Comparison of ENCODE assay signal across 10 cellular contexts in genomic region chr3:99938270-99938955, GRCh38.
A peak's percentile ranks its signal among the peaks of the same experiment; 100 is the strongest.
DNase-seq lines count a peak whose midpoint lies in the region; ATAC-seq, FAIRE-seq and TF ChIP-seq lines count a peak whose summit lies in the region.
"Had no signal": no experiment of that assay in that cellular context is flagged by ENCODE, and none has a peak within 500 bp of the region (broad histone marks: within the 10 kb centered on the region; RNA-seq: fewer than 3 reads in every experiment).

No MANE protein-coding gene starts in this region.

- H4K20me1 ChIP-seq in astrocyte (ENCODE audit: insufficient read depth, low read length): no peaks in the 10 kb centered on the region

- intact Hi-C loops in sigmoid colon (cut with DNase I) (loop anchor here (5.0 kb wide), 1 partner anchor 91 kb away; no protein-coding TSS in a partner anchor), left lung (cut with DNase I) (no loop called here)

- peak overlapping the region; percentile 57 for H3K4me2 ChIP-seq in astrocyte (ENCODE audit: low read length)

- 56 to 87% methylated on average over 3 of the region's 3 CpGs for WGBS in sigmoid colon, 2 donors

- H3K27ac Mint-ChIP-seq in astrocyte (ENCODE audit: unreplicated experiment): no peak overlapping the region

- H3K4me3 ChIP-seq in astrocyte (ENCODE audit: insufficient read depth, low read depth, low read length) (no peak overlapping the region), sigmoid colon (no peak overlapping the region), left lung (no peak overlapping the region)

- no peaks in the 10 kb centered on the region for H3K79me2 ChIP-seq in astrocyte (ENCODE audit: insufficient read depth, low read length)

- H3K27me3 ChIP-seq in astrocyte (ENCODE audit: insufficient read depth, low read length): no peaks in the 10 kb centered on the region
- no peaks in the 10 kb centered on the region for H3K27me3 ChIP-seq in sigmoid colon
- H3K27me3 ChIP-seq in left lung: no peaks in the 10 kb centered on the region

- DNase-seq in astrocyte (ENCODE audit: low read depth) (peak; percentile 72), sigmoid colon (no peak), AML-193 (lab: John Stamatoyannopoulos, UW) (no peak), C1 segment of cervical spinal cord (lab: John Stamatoyannopoulos, UW) (no peak), left lung (no peak)
- no peak for DNase-seq in stimulated activated CD8-positive, alpha-beta memory T cell treated with anti-CD3 and anti-CD28 coated beads, Interleukin-4, amount 100 ng/mL, for 48 hours
- DNase-seq: activated CD4-positive, CD25-positive, alpha-beta regulatory T cell treated with anti-CD3 and anti-CD28 coated beads, Interleukin-2, amount 50 U/mL, for 72 hours; midbrain had no signal

- H3K9ac ChIP-seq in astrocyte (ENCODE audit: low read length): peak overlapping the region; percentile 32

- TF ChIP-seq POLR2A in sigmoid colon (IDR thresholded peaks at IDR 0.05): no peak

- ATAC-seq in GM18502 (IDR thresholded peaks at IDR 0.05; ENCODE audit: poor library complexity, unreplicated experiment): peak; percentile 40
- ATAC-seq in HG03108 (IDR thresholded peaks at IDR 0.05; ENCODE audit: unreplicated experiment): peak; percentile 34
- ATAC-seq in left lung: no peak

- H3K9me3 Mint-ChIP-seq in astrocyte (ENCODE audit: unreplicated experiment): no peaks in the 10 kb centered on the region

- H3K27me3 Mint-ChIP-seq in astrocyte (ENCODE audit: low read depth, unreplicated experiment): no peaks in the 10 kb centered on the region

- H3K9me3 ChIP-seq in astrocyte (ENCODE audit: insufficient read depth, low read depth, low read length) (no peaks in the 10 kb centered on the region), sigmoid colon (no peaks in the 10 kb centered on the region), left lung (no peaks in the 10 kb centered on the region)

- H3K27ac ChIP-seq in astrocyte (ENCODE audit: low read depth, low read length) (peak overlapping the region; percentile 46), sigmoid colon (peak overlapping the region; percentile 40 to 84 (median 68)), left lung (no peak overlapping the region)

- no peak overlapping the region for H2AFZ ChIP-seq in astrocyte (ENCODE audit: low read depth, low read length)

- no peak for FAIRE-seq in astrocyte (lab: Jason Lieb, UNC)

- no peak for TF ChIP-seq EP300 in sigmoid colon (IDR thresholded peaks at IDR 0.05)

- peaks cover 37% of the 10 kb centered on the region for H3K4me1 Mint-ChIP-seq in astrocyte (ENCODE audit: low read depth, unreplicated experiment)

- TF ChIP-seq CTCF in astrocyte (IDR thresholded peaks at IDR 0.05; ENCODE audit: insufficient read depth, low read depth, low read length) (no peak), sigmoid colon (IDR thresholded peaks at IDR 0.05) (no peak), left lung (IDR thresholded peaks at IDR 0.05) (no peak)

- H3K36me3 ChIP-seq in astrocyte (ENCODE audit: insufficient read depth, low read length) (no peaks in the 10 kb centered on the region), sigmoid colon (no peaks in the 10 kb centered on the region), left lung (no peaks in the 10 kb centered on the region)

- no peaks in the 10 kb centered on the region for H3K36me3 Mint-ChIP-seq in astrocyte (ENCODE audit: low read depth, unreplicated experiment)

- H3K4me1 ChIP-seq in astrocyte (ENCODE audit: insufficient read depth, low read length): peaks cover 21% of the 10 kb centered on the region
- peaks cover 0 to 64% (median 46%) of the 10 kb centered on the region in 4 donors for H3K4me1 ChIP-seq in sigmoid colon
- H3K4me1 ChIP-seq in left lung: peaks cover 4 to 9% of the 10 kb centered on the region in 2 donors

- H3K4me3 Mint-ChIP-seq in astrocyte (ENCODE audit: unreplicated experiment): no peak overlapping the region

Comparison
In these comparisons a context has a peak if more than half of its experiments do, and no peak if none do; other contexts are left out.
1. H3K27ac ChIP-seq: peak in astrocyte (single experiment) and sigmoid colon (4 of 4); none in left lung (0 of 2).